9 cellular contexts compared by ENCODE assay signal in genomic region chr6:170292778-170293164, GRCh38. TPM values are rescaled to one million over a fixed set of nuclear protein-coding genes. Genes with fewer than 3 reads are reported as not detected.
DNase-seq lines count a peak whose midpoint lies in the region; ATAC-seq, FAIRE-seq and TF ChIP-seq lines count a peak whose summit lies in the region.
"Had no signal": no experiment of that assay in that cellular context is flagged by ENCODE, and none has a peak within 500 bp of the region (broad histone marks: within the 10 kb centered on the region; RNA-seq: fewer than 3 reads in every experiment).

No MANE protein-coding gene starts in this region.

- H3K9me3 Mint-ChIP-seq in activated naive CD8-positive, alpha-beta T cell treated with anti-CD3 and anti-CD28 coated beads, Interleukin-2, amount 10 ng/mL, durations not matched to agents 7 days and 5 days: no peaks in the 10 kb centered on the region

- no peaks in the 10 kb centered on the region for H3K9me3 ChIP-seq in HUES48 (ENCODE audit: control insufficient read depth, insufficient read depth, low read length)

- POLR2A ChIA-PET in BJ (lab: Charles Lee): no interaction called here
- POLR2A ChIA-PET in activated naive CD8-positive, alpha-beta T cell treated with anti-CD3 and anti-CD28 coated beads, Interleukin-2, amount 10 ng/mL, durations not matched to agents 7 days and 5 days (lab: Charles Lee): interaction anchor here (1.2 to 5.1 kb wide), 5 partner anchors 13 to 342 kb away, joined by 4 to 35 read pairs (median 4); no protein-coding TSS in a partner anchor

- CTCF ChIA-PET in BJ (lab: Yijun Ruan, JAX): interaction anchor here (0.6 to 1.0 kb wide), 3 partner anchors 20 to 1335 kb away, joined by 3 read pairs; no protein-coding TSS in a partner anchor

- peaks cover 6% of the 10 kb centered on the region for H3K36me3 Mint-ChIP-seq in activated naive CD8-positive, alpha-beta T cell treated with anti-CD3 and anti-CD28 coated beads, Interleukin-2, amount 10 ng/mL, durations not matched to agents 7 days and 5 days

- no peak overlapping the region for H3K27ac ChIP-seq in HUES48 (ENCODE audit: low read depth, low read length)

- H3K27me3 Mint-ChIP-seq in activated naive CD8-positive, alpha-beta T cell treated with anti-CD3 and anti-CD28 coated beads, Interleukin-2, amount 10 ng/mL, durations not matched to agents 7 days and 5 days: peaks cover 48% of the 10 kb centered on the region

- H3K4me1 Mint-ChIP-seq in activated naive CD8-positive, alpha-beta T cell treated with anti-CD3 and anti-CD28 coated beads, Interleukin-2, amount 10 ng/mL, durations not matched to agents 7 days and 5 days: peaks cover 31% of the 10 kb centered on the region

- H3K4me1 ChIP-seq in HUES48 (ENCODE audit: control insufficient read depth, insufficient read depth, low read length): peaks cover 49% of the 10 kb centered on the region

- TF ChIP-seq CTCF in BJ (IDR thresholded peaks at IDR 0.05; ENCODE audit: insufficient read depth, low read depth, low read length): peak; percentile 24

- H3K4me3 Mint-ChIP-seq in activated naive CD8-positive, alpha-beta T cell treated with anti-CD3 and anti-CD28 coated beads, Interleukin-2, amount 10 ng/mL, durations not matched to agents 7 days and 5 days: peak overlapping the region; percentile 90

- no peak overlapping the region for H3K4me3 ChIP-seq in BJ (ENCODE audit: low read depth, low read length)
- H3K4me3 ChIP-seq in HUES48 (ENCODE audit: low read depth, low read length): peak overlapping the region; percentile 71

- no peak overlapping the region for H3K27ac Mint-ChIP-seq in activated naive CD8-positive, alpha-beta T cell treated with anti-CD3 and anti-CD28 coated beads, Interleukin-2, amount 10 ng/mL, durations not matched to agents 7 days and 5 days

- no peak for ATAC-seq in activated naive CD8-positive, alpha-beta T cell treated with anti-CD3 and anti-CD28 coated beads, Interleukin-2, amount 10 ng/mL, durations not matched to agents 7 days and 5 days (ENCODE audit: low read depth)
- ATAC-seq in HG02885 (IDR thresholded peaks at IDR 0.05; ENCODE audit: poor library complexity, unreplicated experiment) (no peak), GM19467 (IDR thresholded peaks at IDR 0.05; ENCODE audit: unreplicated experiment) (no peak)

- no peak for DNase-seq in BJ (ENCODE audit: low read depth)
- no peak for DNase-seq in activated naive CD8-positive, alpha-beta T cell treated with anti-CD3 and anti-CD28 coated beads, Interleukin-2, amount 10 ng/mL, durations not matched to agents 7 days and 5 days
- peak; percentile 73 for DNase-seq in medulla oblongata (ENCODE audit: extremely low spot score)
- DNase-seq in HK-2 (ENCODE audit: unreplicated experiment): no peak
- no peak for DNase-seq in GM19239 (ENCODE audit: insufficient read length, low spot score)

- H3K27me3 ChIP-seq in BJ (ENCODE audit: control insufficient read depth, insufficient read depth, low read length): peaks cover 41% of the 10 kb centered on the region
- H3K27me3 ChIP-seq in HUES48 (ENCODE audit: control insufficient read depth, insufficient read depth, low read length): peaks cover 87% of the 10 kb centered on the region

- no peak for FAIRE-seq in GM19239 (lab: Jason Lieb, UNC)
- FAIRE-seq: TTC549 had no signal

- H3K36me3 ChIP-seq in BJ (ENCODE audit: control insufficient read depth, insufficient read depth, low read length) (no peaks in the 10 kb centered on the region), HUES48 (ENCODE audit: control insufficient read depth, insufficient read depth, low read length) (peaks cover 3% of the 10 kb centered on the region; the same call in 1 of the 2 replicates)

- H3K9ac ChIP-seq in HUES48 (ENCODE audit: low read depth, low read length): no peak overlapping the region

RNA-seq across cellular contexts. Expression of gene DLL1, which starts 1.9 kb away (rescaled TPM):
- polyA plus RNA-seq in BJ (2011; rRNA removed): 0.29 and 0.53 TPM in 2 replicates
- 0.14 and 0.15 TPM in 2 replicates for polyA minus RNA-seq in BJ (2011; rRNA and poly(A)+ RNA removed)
- 10 to 100 TPM; 15.2 to 15.8 TPM for total RNA-seq in activated naive CD8-positive, alpha-beta T cell treated with anti-CD3 and anti-CD28 coated beads, Interleukin-2, amount 10 ng/mL, durations not matched to agents 7 days and 5 days

RNA-seq across cellular contexts. Expression of gene FAM120B, which starts 13.8 kb away (rescaled TPM):
- 8.8 and 10.2 TPM in 2 replicates for polyA plus RNA-seq in BJ (2011; rRNA removed)
- 20.4 and 22.2 TPM in 2 replicates for polyA minus RNA-seq in BJ (2011; rRNA and poly(A)+ RNA removed)
- total RNA-seq in activated naive CD8-positive, alpha-beta T cell treated with anti-CD3 and anti-CD28 coated beads, Interleukin-2, amount 10 ng/mL, durations not matched to agents 7 days and 5 days: 10 to 100 TPM; 34.9 to 35.8 TPM
